Comparison of ENCODE assay signal across 27 cellular contexts in the genomic region with DNA sequence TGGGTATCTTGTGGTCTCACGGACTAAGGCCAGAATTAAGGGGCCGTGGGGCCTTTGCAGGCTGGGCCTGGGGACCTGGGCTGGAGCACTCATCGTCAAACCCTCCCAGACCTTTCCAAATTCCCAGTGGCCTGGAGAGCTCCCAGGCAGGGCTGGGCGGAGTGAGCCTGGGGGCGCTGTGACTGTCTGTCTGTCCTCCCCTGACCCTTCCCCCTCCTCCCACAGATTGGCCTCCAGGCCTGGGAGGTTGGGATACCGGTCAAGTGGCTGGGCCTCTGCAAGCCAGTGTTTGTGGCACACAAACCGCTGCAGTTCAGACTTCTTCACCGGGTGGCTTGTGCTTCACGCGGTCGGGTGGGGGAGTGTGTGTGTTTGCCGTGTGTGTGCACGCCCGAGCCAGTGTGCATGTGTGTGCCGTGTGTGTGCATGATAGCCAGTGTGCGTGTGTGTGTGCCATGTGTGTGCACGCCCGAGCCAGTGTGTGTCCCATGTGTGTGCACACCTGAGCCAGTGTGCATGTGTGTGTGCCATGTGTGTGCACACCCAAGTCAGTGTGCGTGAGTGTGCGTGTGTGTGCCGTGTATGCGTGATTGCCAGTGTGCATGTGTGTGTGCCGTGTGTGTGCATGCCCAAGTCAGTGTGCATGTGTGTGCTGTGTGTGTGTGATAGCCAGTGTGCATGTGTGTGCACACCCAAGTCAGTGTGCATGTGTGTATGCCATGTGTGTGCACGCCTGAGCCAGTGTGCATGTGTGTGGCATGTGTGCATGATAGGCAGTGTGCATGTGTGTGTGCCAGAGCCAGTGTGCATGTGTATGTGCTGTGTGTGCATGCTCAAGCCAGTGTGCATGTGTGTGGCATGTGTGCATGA. TPM values are rescaled to one million over a fixed set of nuclear protein-coding genes. Genes with fewer than 3 reads are reported as not detected.
DNase-seq lines count a peak whose midpoint lies in the region; ATAC-seq, FAIRE-seq and TF ChIP-seq lines count a peak whose summit lies in the region.
"Had no signal": no experiment of that assay in that cellular context is flagged by ENCODE, and none has a peak within 500 bp of the region (broad histone marks: within the 10 kb centered on the region; RNA-seq: fewer than 3 reads in every experiment).

No MANE protein-coding gene starts in this region.

- H3K4me2 ChIP-seq in H9 (ENCODE audit: insufficient read depth, insufficient read length, low read length) (no peak overlapping the region), K562 (ENCODE audit: insufficient read depth, low read length) (no peak overlapping the region), trophoblast cell (ENCODE audit: low read length) (no peak overlapping the region)
- H3K4me2 ChIP-seq: BLaER1 treated with 17β-estradiol and CSF1 and Interleukin-3, amounts not matched to agents 10 nM and 100 nM had no signal

- no peak for TF ChIP-seq EP300 in K562 (IDR thresholded peaks at IDR 0.05; ENCODE audit: low read length)

- H2BK20ac ChIP-seq in H9 (ENCODE audit: low read depth, low read length, poor library complexity, severe bottlenecking), result no peak overlapping the region

- no peak overlapping the region for H2BK5ac ChIP-seq in H9 (ENCODE audit: insufficient read length, low read length)
- no peak overlapping the region for H2BK5ac ChIP-seq in trophoblast cell (ENCODE audit: low read depth, low read length, poor library complexity)

- H3K79me1 ChIP-seq in H9 (ENCODE audit: insufficient read depth, low read depth, low read length, poor library complexity, severe bottlenecking), result no peaks in the 10 kb centered on the region
- H3K79me1 ChIP-seq in trophoblast cell (ENCODE audit: low read length), result no peaks in the 10 kb centered on the region

- no CpG with 5 or more reads among the region's 24 CpGs for WGBS in H9 (ENCODE audit: extremely low coverage, insufficient read length, low lambda C conversion rate)
- 44% methylated on average over 19 of the region's 24 CpGs for WGBS in K562 (ENCODE audit: insufficient coverage, low coverage, missing lambda C conversion rate)
- WGBS in trophoblast cell (ENCODE audit: extremely low coverage, insufficient coverage, insufficient read length), result no CpG with 5 or more reads among the region's 24 CpGs

- TF ChIP-seq CTCF in right atrium auricular region (IDR thresholded peaks at IDR 0.05) (no peak), H9 (conservative IDR thresholded peaks at IDR 0.05) (no peak), K562 (IDR thresholded peaks at IDR 0.05 in 2 of 3, conservative IDR thresholded peaks at IDR 0.05 in 1 of 3; ENCODE audit: insufficient read depth in 2 of 3, low read depth in 1 of 3, low read length in 3 of 3) (no peak)

- H3K56ac ChIP-seq in H9 (ENCODE audit: insufficient read length, low read depth, low read length), result no peak overlapping the region

- peak overlapping the region in 1 of 3 experiments; percentile 35; a peak in 2 of 7 replicates for H3K27ac Mint-ChIP-seq in H9

- no peak overlapping the region for H4K12ac ChIP-seq in trophoblast cell (ENCODE audit: low read depth, low read length)

- no peak overlapping the region for H2BK15ac ChIP-seq in H9 (ENCODE audit: low read depth, low read length)

- peaks cover 0 to 4% (median 4%) of the 10 kb centered on the region in 3 experiments; a peak in 1 of 7 replicates for H3K36me3 Mint-ChIP-seq in H9 (ENCODE audit: insufficient read depth in 1 of 3, low read depth in 3 of 3)
- H3K36me3 Mint-ChIP-seq: CD4-positive, alpha-beta memory T cell; IgD-negative memory B cell had no signal

- no peak overlapping the region for H3T11ph ChIP-seq in H9 (ENCODE audit: low read length)

- ATAC-seq in Right ventricle myocardium superior (ENCODE audit: poor library complexity) (peak; percentile 38), K562 (no peak), HG03342 (IDR thresholded peaks at IDR 0.05; ENCODE audit: unreplicated experiment) (no peak), esophagus mucosa (no peak)

- CTCF ChIA-PET in K562 (lab: Yijun Ruan, JAX; ENCODE audit: low intra/inter-chr PET ratio), result no interaction called here

- H3K14ac ChIP-seq in H9 (ENCODE audit: insufficient read depth, low read length) (no peak overlapping the region; the same call in 1 of the 2 replicates), trophoblast cell (ENCODE audit: low read length) (no peak overlapping the region)

- TF ChIP-seq POLR2A in K562 (conservative IDR thresholded peaks at IDR 0.05), result no peak

- H2AFZ ChIP-seq in H9 (ENCODE audit: low read length) (no peak overlapping the region), K562 (ENCODE audit: low read depth, low read length) (no peak overlapping the region), trophoblast cell (ENCODE audit: insufficient read depth, low read length, poor library complexity) (no peak overlapping the region)

- H3K36me3 ChIP-seq in right atrium auricular region (no peaks in the 10 kb centered on the region), K562 (ENCODE audit: control insufficient read depth, insufficient read depth, low read length) (no peaks in the 10 kb centered on the region), trophoblast cell (ENCODE audit: control insufficient read depth in 1 of 2, insufficient read depth in 2 of 2, low read length in 2 of 2) (peaks cover 4 to 5% of the 10 kb centered on the region in 2 experiments)
- H3K36me3 ChIP-seq: BLaER1 treated with 17β-estradiol and CSF1 and Interleukin-3, amounts not matched to agents 10 nM and 100 nM; HAP-1; Peyer's patch; SJCRH30 had no signal

- DNase-seq in Right ventricle myocardium superior (no peak), right atrium auricular region (ENCODE audit: low spot score) (no peak), H9 (no peak), K562 (ENCODE audit: extremely low read depth in 1 of 4, low spot score in 3 of 4) (peak in 1 of 4 experiments; percentile 44), trophoblast cell (peak; percentile 49 to 56), cerebellum (ENCODE audit: low spot score) (no peak)
- DNase-seq: CD4-positive, alpha-beta memory T cell; DND-41; Karpas-422; MV-4-11; NCI-H1694; NCI-H2081; NCI-H2171 treated with DMSO at 0.1 percent for 48 hours; NCI-H524 treated with DMSO at 0.1 percent for 48 hours; NCI-H82; Peyer's patch; SJCRH30 had no signal

- H2BK12ac ChIP-seq in H9 (ENCODE audit: insufficient read length, low read depth, low read length), result no peak overlapping the region
- H2BK12ac ChIP-seq in trophoblast cell (ENCODE audit: low read length), result no peak overlapping the region

- H3K23me2 ChIP-seq in H9 (ENCODE audit: insufficient read length, low read depth, low read length, poor library complexity, severe bottlenecking), result no peaks in the 10 kb centered on the region

- intact Hi-C loops in Right ventricle myocardium superior (cut with DNase I) (no loop called here), K562 (cut with micrococcal nuclease) (no loop called here)

- H4K5ac ChIP-seq in H9 (ENCODE audit: insufficient read length, low read depth, low read length), result peak overlapping the region; percentile 3

- H3K23ac ChIP-seq in H9 (ENCODE audit: insufficient read length, low read depth, low read length) (no peak overlapping the region), trophoblast cell (ENCODE audit: low read length) (no peak overlapping the region)

- BruUV-seq in K562 (replicated peaks; lab: Mats Ljungman, UMichigan), result no TSS peak

- no peak for FAIRE-seq in K562 (lab: Jason Lieb, UNC)
- FAIRE-seq: GM19239 had no signal

- no peak overlapping the region for H3K27ac ChIP-seq in right atrium auricular region
- no peak overlapping the region for H3K27ac ChIP-seq in H9 (ENCODE audit: insufficient read length, low read depth, low read length)
- no peak overlapping the region for H3K27ac ChIP-seq in K562 (ENCODE audit: extremely low read depth, low read depth, low read length)
- H3K27ac ChIP-seq in trophoblast cell (ENCODE audit: low read depth, low read length), result no peak overlapping the region
- H3K27ac ChIP-seq: 22Rv1; BLaER1 treated with 17β-estradiol and CSF1 and Interleukin-3, amounts not matched to agents 10 nM and 100 nM; Peyer's patch; SJCRH30 had no signal

- H3K9me1 ChIP-seq in K562 (ENCODE audit: control insufficient read depth, insufficient read depth, low read length), result peaks cover 3% of the 10 kb centered on the region

- H3K9me3 Mint-ChIP-seq in H9, result peaks cover 3 to 5% of the 10 kb centered on the region in 2 experiments; a peak in 2 of 5 replicates
- H3K9me3 Mint-ChIP-seq: IgD-negative memory B cell had no signal

- H3K79me2 ChIP-seq in H9 (ENCODE audit: insufficient read depth, low read length) (no peaks in the 10 kb centered on the region), K562 (ENCODE audit: control insufficient read depth, insufficient read depth, low read length) (no peaks in the 10 kb centered on the region), trophoblast cell (ENCODE audit: control insufficient read depth, insufficient read depth, low read length, poor library complexity) (peaks cover 3% of the 10 kb centered on the region)

- H4K91ac ChIP-seq in H9 (ENCODE audit: insufficient read length, low read depth, low read length), result no peak overlapping the region
- H4K91ac ChIP-seq in trophoblast cell (ENCODE audit: low read depth, low read length), result no peak overlapping the region

- no peak overlapping the region for H3K4me3 ChIP-seq in right atrium auricular region
- H3K4me3 ChIP-seq in K562, result no peak overlapping the region
- H3K4me3 ChIP-seq in trophoblast cell (ENCODE audit: low read depth, low read length), result peak overlapping the region; percentile 39
- H3K4me3 ChIP-seq: BLaER1 treated with 17β-estradiol and CSF1 and Interleukin-3, amounts not matched to agents 10 nM and 100 nM; HAP-1; Peyer's patch; SJCRH30 had no signal

- H2BK120ac ChIP-seq in H9 (ENCODE audit: low read depth, low read length, poor library complexity, severe bottlenecking) (no peak overlapping the region), trophoblast cell (ENCODE audit: insufficient read depth, low read length, poor library complexity) (no peak overlapping the region)

- H4K8ac ChIP-seq in H9 (replicated peaks; ENCODE audit: insufficient read length, low read depth, low read length) (peak overlapping the region; percentile 3), trophoblast cell (ENCODE audit: low read depth, low read length) (no peak overlapping the region)

- H3K4me3 Mint-ChIP-seq in H9, result no peak overlapping the region
- H3K4me3 Mint-ChIP-seq: CD4-positive, alpha-beta memory T cell; IgD-negative memory B cell had no signal

- H3K27me3 Mint-ChIP-seq in H9 (ENCODE audit: low read depth), result peaks cover 1% of the 10 kb centered on the region
- H3K27me3 Mint-ChIP-seq: CD4-positive, alpha-beta memory T cell had no signal

- no peak overlapping the region for H3K18ac ChIP-seq in H9 (ENCODE audit: insufficient read length, low read depth, low read length)
- no peak overlapping the region for H3K18ac ChIP-seq in trophoblast cell (ENCODE audit: low read length)

- H3K9me3 ChIP-seq in right atrium auricular region, result no peaks in the 10 kb centered on the region
- H3K9me3 ChIP-seq in H9 (ENCODE audit: control insufficient read depth, low read depth, low read length), result no peaks in the 10 kb centered on the region
- no peaks in the 10 kb centered on the region for H3K9me3 ChIP-seq in K562 (replicated peaks; ENCODE audit: control insufficient read depth, insufficient read depth, low read depth, low read length)
- H3K9me3 ChIP-seq in trophoblast cell (ENCODE audit: insufficient read depth, low read depth, low read length), result peaks cover 7% of the 10 kb centered on the region
- H3K9me3 ChIP-seq: BLaER1 treated with 17β-estradiol and CSF1 and Interleukin-3, amounts not matched to agents 10 nM and 100 nM; HAP-1; Peyer's patch; SJCRH30 had no signal

- no peaks in the 10 kb centered on the region for H4K20me1 ChIP-seq in H9 (ENCODE audit: control insufficient read depth, insufficient read depth, insufficient read length)
- 0 out of 2 replicates have a peak, but pooled peaks cover 10% of the 10 kb centered on the region for H4K20me1 ChIP-seq in K562 (replicated peaks; ENCODE audit: control insufficient read depth, insufficient read depth, low read length)

- H2AK5ac ChIP-seq in H9 (ENCODE audit: insufficient read length, low read length), result no peak overlapping the region
- no peak overlapping the region for H2AK5ac ChIP-seq in trophoblast cell (ENCODE audit: low read length)

- TF ChIP-seq RAD21 in K562 (CRISPR knock-in tag; conservative IDR thresholded peaks at IDR 0.05 in 1 of 2, IDR thresholded peaks at IDR 0.05 in 1 of 2), result no peak

- POLR2A ChIA-PET in K562 (lab: Yijun Ruan, JAX), result no interaction called here

- H3K4me1 ChIP-seq in right atrium auricular region, result no peaks in the 10 kb centered on the region
- H3K4me1 ChIP-seq in H9 (ENCODE audit: insufficient read depth, low read length), result no peaks in the 10 kb centered on the region
- peaks cover 8 to 79% of the 10 kb centered on the region in 2 experiments; a peak in 4 of 5 replicates for H3K4me1 ChIP-seq in K562 (replicated peaks in 1 of 2; ENCODE audit: control insufficient read depth in 2 of 2, insufficient read depth in 2 of 2, low read length in 2 of 2)
- H3K4me1 ChIP-seq in trophoblast cell (ENCODE audit: control insufficient read depth in 1 of 2, insufficient read depth in 2 of 2, low read length in 2 of 2), result peaks cover 23 to 31% of the 10 kb centered on the region in 2 experiments
- H3K4me1 ChIP-seq: HAP-1, Peyer's patch, SJCRH30 had no signal

- H3K27me3 ChIP-seq in right atrium auricular region, result no peaks in the 10 kb centered on the region
- H3K27me3 ChIP-seq in H9 (ENCODE audit: insufficient read depth, low read length), result no peaks in the 10 kb centered on the region
- peaks cover 6 to 48% of the 10 kb centered on the region in 2 experiments; a peak in 4 of 5 replicates for H3K27me3 ChIP-seq in K562 (ENCODE audit: control insufficient read depth in 2 of 2, insufficient read depth in 2 of 2, low read length in 2 of 2)
- no peaks in the 10 kb centered on the region for H3K27me3 ChIP-seq in trophoblast cell (ENCODE audit: insufficient read depth, low read length)
- H3K27me3 ChIP-seq: BLaER1 treated with 17β-estradiol and CSF1 and Interleukin-3, amounts not matched to agents 10 nM and 100 nM; Peyer's patch had no signal

- H3K4me1 Mint-ChIP-seq in H9, result peaks cover 4 to 21% of the 10 kb centered on the region in 2 experiments

- H3K4ac ChIP-seq in H9 (ENCODE audit: low read depth, low read length), result no peak overlapping the region
- no peak overlapping the region for H3K4ac ChIP-seq in trophoblast cell (ENCODE audit: low read depth, low read length)

- in situ Hi-C loops in K562 (cut with MboI), result no loop called here

- H3K9ac ChIP-seq in H9 (ENCODE audit: extremely low read depth, insufficient read length, low read length), result no peak overlapping the region
- H3K9ac ChIP-seq in K562 (ENCODE audit: insufficient read depth in 1 of 2, low read depth in 2 of 2, low read length in 2 of 2), result 0 out of 4 replicates have a peak overlapping the region, but pooled peaks of 1 of the 2 experiments have one; percentile 10
- H3K9ac ChIP-seq in trophoblast cell (ENCODE audit: low read length), result no peak overlapping the region
- H3K9ac ChIP-seq: BLaER1 treated with 17β-estradiol and CSF1 and Interleukin-3, amounts not matched to agents 10 nM and 100 nM had no signal

RNA-seq across cellular contexts. Expression of gene RBBP8NL, which starts 6.3 kb away (rescaled TPM):
- total RNA-seq in Right ventricle myocardium superior, result not detected
- total RNA-seq in right atrium auricular region, result not detected
- 0.20 and 0.28 TPM in 2 replicates for total RNA-seq in H9 (2021)
- not detected in 2 replicates for total RNA-seq in K562 (2011; cell fraction: chromatin; rRNA removed; ENCODE audit: low replicate concordance)
- not detected in 2 replicates for total RNA-seq in K562 (2011; cell fraction: nucleolus; rRNA removed)
- not detected in 2 replicates for total RNA-seq in K562 (2011; cell fraction: nucleoplasm; rRNA removed)
- not detected in 2 replicates for total RNA-seq in K562 (2014; rRNA removed)
- not detected in 2 replicates for total RNA-seq in K562 (2014; rRNA removed; fragmentation: Illumina TruSeq; extraction: Trizol)
- total RNA-seq in K562 (2015; rRNA removed; fragmentation: Illumina TruSeq; extraction: Trizol), result not detected in 2 replicates
- total RNA-seq in K562 (2021), result not detected in 2 replicates
- not detected in 2 replicates for polyA plus RNA-seq in K562 (2011; rRNA removed)
- polyA plus RNA-seq in K562 (2011; cell fraction: cytosol; rRNA removed), result 0.04 TPM in 1 of 2 replicates, not detected in the other
- polyA plus RNA-seq in K562 (2011; cell fraction: nucleus; rRNA removed), result 0.09 TPM in 1 of 2 replicates, not detected in the other
- polyA plus RNA-seq in K562 (2012), result not detected in 2 replicates
- not detected in 2 replicates for polyA plus RNA-seq in K562 (2014; fragmentation: Illumina TruSeq; extraction: Trizol)
- not detected for polyA plus RNA-seq in K562 (2014; fragmentation: Nextera tagmentation; extraction: Ambion mirVana)
- polyA plus RNA-seq in K562 (2014; rRNA removed), result not detected in 2 replicates
- polyA minus RNA-seq in K562 (2011; rRNA and poly(A)+ RNA removed), result not detected in 2 replicates
- polyA minus RNA-seq in K562 (2011; cell fraction: cytosol; rRNA and poly(A)+ RNA removed), result not detected in 2 replicates
- polyA minus RNA-seq in K562 (2011; cell fraction: nucleus; rRNA and poly(A)+ RNA removed), result not detected in 2 replicates
- polyA plus RNA-seq in trophoblast cell (2013), result 7.9 TPM in 2 replicates
- total RNA-seq in cerebellum, result not detected
- total RNA-seq in esophagus mucosa, result 5.1 TPM
- total RNA-seq: CD4-positive, alpha-beta memory T cell; G401; M059J; OCI-LY7; SJCRH30 had no signal
- polyA plus RNA-seq: CD4-positive, alpha-beta memory T cell; IgD-negative memory B cell had no signal

RNA-seq across cellular contexts. Expression of gene CABLES2, which starts 14.0 kb away (rescaled TPM):
- total RNA-seq in Right ventricle myocardium superior (15.0 TPM), right atrium auricular region (10 to 100 TPM; 10.8 to 17.7 TPM), H9 (2021) (10.8 and 11.0 TPM in 2 replicates), K562 (2014; rRNA removed) (1.2 and 2.0 TPM in 2 replicates), K562 (2014; rRNA removed; fragmentation: Illumina TruSeq; extraction: Trizol) (0.93 and 1.3 TPM in 2 replicates), K562 (2015; rRNA removed; fragmentation: Illumina TruSeq; extraction: Trizol) (1.4 and 1.6 TPM in 2 replicates), K562 (2021) (3.7 and 4.2 TPM in 2 replicates), cerebellum (5.4 TPM), esophagus mucosa (2.4 TPM)
- total RNA-seq in K562 (2011; cell fraction: chromatin; rRNA removed; ENCODE audit: low replicate concordance), result 3.6 and 7.1 TPM in 2 replicates
- 3.0 and 3.3 TPM in 2 replicates for total RNA-seq in K562 (2011; cell fraction: nucleolus; rRNA removed)
- total RNA-seq in K562 (2011; cell fraction: nucleoplasm; rRNA removed), result 2.5 and 3.0 TPM in 2 replicates
- polyA plus RNA-seq in K562 (2011; rRNA removed) (2.2 and 2.5 TPM in 2 replicates), K562 (2014; fragmentation: Illumina TruSeq; extraction: Trizol) (2.7 and 3.2 TPM in 2 replicates), K562 (2014; fragmentation: Nextera tagmentation; extraction: Ambion mirVana) (under 1 TPM; 0.46 to 0.72 TPM), K562 (2014; rRNA removed) (2.1 and 2.2 TPM in 2 replicates)
- 2.6 and 3.8 TPM in 2 replicates for polyA plus RNA-seq in K562 (2011; cell fraction: cytosol; rRNA removed)
- 5.3 and 9.0 TPM in 2 replicates for polyA plus RNA-seq in K562 (2011; cell fraction: nucleus; rRNA removed)
- 3.9 and 7.7 TPM in 2 replicates for polyA plus RNA-seq in K562 (2012)
- 1.1 and 1.7 TPM in 2 replicates for polyA minus RNA-seq in K562 (2011; rRNA and poly(A)+ RNA removed)
- 5.1 and 5.4 TPM in 2 replicates for polyA minus RNA-seq in K562 (2011; cell fraction: cytosol; rRNA and poly(A)+ RNA removed)
- polyA minus RNA-seq in K562 (2011; cell fraction: nucleus; rRNA and poly(A)+ RNA removed), result 1.6 and 1.7 TPM in 2 replicates
- 15.0 and 15.1 TPM in 2 replicates for polyA plus RNA-seq in trophoblast cell (2013)

RNA-seq across cellular contexts. Expression of gene RPS21, which starts 34.2 kb away (rescaled TPM):
- total RNA-seq in Right ventricle myocardium superior (732 TPM), right atrium auricular region (1,000 to 10,000 TPM; 1,510 to 1,937 TPM), H9 (2021) (1,715 and 1,736 TPM in 2 replicates), K562 (2014; rRNA removed) (1,801 and 2,504 TPM in 2 replicates), K562 (2014; rRNA removed; fragmentation: Illumina TruSeq; extraction: Trizol) (1,196 and 1,380 TPM in 2 replicates), K562 (2015; rRNA removed; fragmentation: Illumina TruSeq; extraction: Trizol) (1,567 and 1,716 TPM in 2 replicates), K562 (2021) (3,091 and 3,491 TPM in 2 replicates), cerebellum (422 TPM), esophagus mucosa (1,745 TPM)
- total RNA-seq in K562 (2011; cell fraction: chromatin; rRNA removed; ENCODE audit: low replicate concordance), result 256 and 439 TPM in 2 replicates
- 1,390 and 1,394 TPM in 2 replicates for total RNA-seq in K562 (2011; cell fraction: nucleolus; rRNA removed)
- total RNA-seq in K562 (2011; cell fraction: nucleoplasm; rRNA removed), result 1,168 and 2,200 TPM in 2 replicates
- polyA plus RNA-seq in K562 (2011; rRNA removed) (5,647 and 7,256 TPM in 2 replicates), K562 (2014; fragmentation: Illumina TruSeq; extraction: Trizol) (1,908 and 2,386 TPM in 2 replicates), K562 (2014; fragmentation: Nextera tagmentation; extraction: Ambion mirVana) (1,000 to 10,000 TPM; 3,588 to 3,968 TPM), K562 (2014; rRNA removed) (3,958 and 4,439 TPM in 2 replicates)
- 8,200 and 10,658 TPM in 2 replicates for polyA plus RNA-seq in K562 (2011; cell fraction: cytosol; rRNA removed)
- 3,206 and 5,803 TPM in 2 replicates for polyA plus RNA-seq in K562 (2011; cell fraction: nucleus; rRNA removed)
- 4,519 and 5,994 TPM in 2 replicates for polyA plus RNA-seq in K562 (2012)
- polyA minus RNA-seq in K562 (2011; rRNA and poly(A)+ RNA removed), result 1,429 and 1,744 TPM in 2 replicates
- 755 and 891 TPM in 2 replicates for polyA minus RNA-seq in K562 (2011; cell fraction: cytosol; rRNA and poly(A)+ RNA removed)
- 430 and 792 TPM in 2 replicates for polyA minus RNA-seq in K562 (2011; cell fraction: nucleus; rRNA and poly(A)+ RNA removed)
- 2,264 and 2,365 TPM in 2 replicates for polyA plus RNA-seq in trophoblast cell (2013)

RNA-seq across cellular contexts. Expression of gene LAMA5, which starts 54.0 kb away (rescaled TPM):
- 79.6 TPM for total RNA-seq in Right ventricle myocardium superior
- 10 to 100 TPM; 61.1 to 69.4 TPM for total RNA-seq in right atrium auricular region
- 200 and 201 TPM in 2 replicates for total RNA-seq in H9 (2021)
- 218 and 612 TPM in 2 replicates for total RNA-seq in K562 (2011; cell fraction: chromatin; rRNA removed; ENCODE audit: low replicate concordance)
- total RNA-seq in K562 (2011; cell fraction: nucleolus; rRNA removed), result 256 and 378 TPM in 2 replicates
- total RNA-seq in K562 (2011; cell fraction: nucleoplasm; rRNA removed), result 206 and 238 TPM in 2 replicates
- 26.4 and 38.3 TPM in 2 replicates for total RNA-seq in K562 (2014; rRNA removed)
- total RNA-seq in K562 (2014; rRNA removed; fragmentation: Illumina TruSeq; extraction: Trizol), result 2.2 and 3.2 TPM in 2 replicates
- 11.3 and 11.7 TPM in 2 replicates for total RNA-seq in K562 (2015; rRNA removed; fragmentation: Illumina TruSeq; extraction: Trizol)
- 86.4 and 101 TPM in 2 replicates for total RNA-seq in K562 (2021)
- polyA plus RNA-seq in K562 (2011; rRNA removed), result 4.4 and 10.0 TPM in 2 replicates
- 3.9 and 11.1 TPM in 2 replicates for polyA plus RNA-seq in K562 (2011; cell fraction: cytosol; rRNA removed)
- polyA plus RNA-seq in K562 (2011; cell fraction: nucleus; rRNA removed), result 130 and 166 TPM in 2 replicates
- polyA plus RNA-seq in K562 (2012), result 49.7 and 63.1 TPM in 2 replicates
- polyA plus RNA-seq in K562 (2014; fragmentation: Illumina TruSeq; extraction: Trizol), result 7.8 and 20.0 TPM in 2 replicates
- under 1 TPM; 0.31 to 0.48 TPM for polyA plus RNA-seq in K562 (2014; fragmentation: Nextera tagmentation; extraction: Ambion mirVana)
- polyA plus RNA-seq in K562 (2014; rRNA removed), result 60.2 and 67.3 TPM in 2 replicates
- polyA minus RNA-seq in K562 (2011; rRNA and poly(A)+ RNA removed), result 1.5 and 1.9 TPM in 2 replicates
- 11.0 and 21.3 TPM in 2 replicates for polyA minus RNA-seq in K562 (2011; cell fraction: cytosol; rRNA and poly(A)+ RNA removed)
- 33.7 and 42.1 TPM in 2 replicates for polyA minus RNA-seq in K562 (2011; cell fraction: nucleus; rRNA and poly(A)+ RNA removed)
- 135 and 147 TPM in 2 replicates for polyA plus RNA-seq in trophoblast cell (2013)
- total RNA-seq in cerebellum, result 24.6 TPM
- 83.4 TPM for total RNA-seq in esophagus mucosa
- polyA plus RNA-seq: CD4-positive, alpha-beta memory T cell had no signal

RNA-seq across cellular contexts. Expression of gene GATA5, which starts 54.7 kb away (rescaled TPM):
- total RNA-seq in Right ventricle myocardium superior (1.7 TPM), right atrium auricular region (1 to 10 TPM; 6.9 to 9.6 TPM), H9 (2021) (0.24 and 0.39 TPM in 2 replicates), K562 (2014; rRNA removed) (0.18 and 0.45 TPM in 2 replicates), K562 (2014; rRNA removed; fragmentation: Illumina TruSeq; extraction: Trizol) (0.06 TPM in 1 of 2 replicates, not detected in the other), K562 (2015; rRNA removed; fragmentation: Illumina TruSeq; extraction: Trizol) (0.08 and 0.22 TPM in 2 replicates), K562 (2021) (0.49 TPM in 2 replicates), cerebellum (not detected), esophagus mucosa (not detected)
- 0.40 and 1.3 TPM in 2 replicates for total RNA-seq in K562 (2011; cell fraction: chromatin; rRNA removed; ENCODE audit: low replicate concordance)
- total RNA-seq in K562 (2011; cell fraction: nucleolus; rRNA removed), result 0.66 and 0.67 TPM in 2 replicates
- total RNA-seq in K562 (2011; cell fraction: nucleoplasm; rRNA removed), result 0.29 and 0.46 TPM in 2 replicates
- polyA plus RNA-seq in K562 (2011; rRNA removed) (0.57 and 0.68 TPM in 2 replicates), K562 (2014; fragmentation: Illumina TruSeq; extraction: Trizol) (0.09 and 0.11 TPM in 2 replicates), K562 (2014; fragmentation: Nextera tagmentation; extraction: Ambion mirVana) (not detected), K562 (2014; rRNA removed) (0.16 and 0.34 TPM in 2 replicates)
- polyA plus RNA-seq in K562 (2011; cell fraction: cytosol; rRNA removed), result 0.68 and 2.4 TPM in 2 replicates
- 1.4 and 2.7 TPM in 2 replicates for polyA plus RNA-seq in K562 (2011; cell fraction: nucleus; rRNA removed)
- 0.43 and 0.44 TPM in 2 replicates for polyA plus RNA-seq in K562 (2012)
- polyA minus RNA-seq in K562 (2011; rRNA and poly(A)+ RNA removed), result 0.12 and 0.39 TPM in 2 replicates
- polyA minus RNA-seq in K562 (2011; cell fraction: cytosol; rRNA and poly(A)+ RNA removed), result 0.86 and 1.5 TPM in 2 replicates
- polyA minus RNA-seq in K562 (2011; cell fraction: nucleus; rRNA and poly(A)+ RNA removed), result 0.67 TPM in 2 replicates
- polyA plus RNA-seq in trophoblast cell (2013), result 0.85 and 0.90 TPM in 2 replicates
- total RNA-seq: CD4-positive, alpha-beta memory T cell; M059J; OCI-LY7; SJCRH30 had no signal
- polyA plus RNA-seq: CD4-positive, alpha-beta memory T cell; IgD-negative memory B cell had no signal

Comparison
In these comparisons a context has a peak if more than half of its experiments do, and no peak if none do; other contexts are left out.
1. DNase-seq: peak in trophoblast cell (2 of 2); none in Right ventricle myocardium superior (single experiment), right atrium auricular region (single experiment), H9 (single experiment) and cerebellum (single experiment).